ENCODE assay signal across 17 cellular contexts in genomic region chrX:25191403-25191802, GRCh38.
A peak's percentile ranks its signal among the peaks of the same experiment; 100 is the strongest.
DNase-seq lines count a peak whose midpoint lies in the region; ATAC-seq and TF ChIP-seq lines count a peak whose summit lies in the region.
"Had no signal": no experiment of that assay in that cellular context is flagged by ENCODE, and none has a peak within 500 bp of the region (broad histone marks: within the 10 kb centered on the region; RNA-seq: fewer than 3 reads in every experiment).

No MANE protein-coding gene starts in this region.

- peaks cover 0 to 9% (median 0%) of the 10 kb centered on the region in 3 donors for H3K36me3 Mint-ChIP-seq in naive thymus-derived CD8-positive, alpha-beta T cell

- peaks cover 0 to 9% (median 6%) of the 10 kb centered on the region in 5 donors for H3K27me3 Mint-ChIP-seq in naive thymus-derived CD8-positive, alpha-beta T cell
- H3K27me3 Mint-ChIP-seq: dendritic cell treated with granulocyte-macrophage colony-stimulating factor and Interleukin-4, amounts not matched to agents 40 ng/mL and 50 ng/mL, for 4 days; stimulated activated naive CD8-positive, alpha-beta T cell treated with anti-CD3 and anti-CD28 coated beads, Interleukin-15, Interleukin-2, amounts not matched to agents 100 ng/mL and 50 ng/mL, for 24 hours had no signal

- H3K4me3 Mint-ChIP-seq in naive thymus-derived CD8-positive, alpha-beta T cell = no peak overlapping the region
- H3K4me3 Mint-ChIP-seq: dendritic cell treated with granulocyte-macrophage colony-stimulating factor and Interleukin-4, amounts not matched to agents 40 ng/mL and 50 ng/mL, for 4 days; stimulated activated naive CD8-positive, alpha-beta T cell treated with anti-CD3 and anti-CD28 coated beads, Interleukin-15, Interleukin-2, amounts not matched to agents 100 ng/mL and 50 ng/mL, for 24 hours had no signal

- POLR2A ChIA-PET in naive thymus-derived CD8-positive, alpha-beta T cell (lab: Charles Lee) = no interaction called here

- no peak overlapping the region for H3K27ac ChIP-seq in C4-2B
- H3K27ac ChIP-seq: vagina had no signal

- H3K4me1 Mint-ChIP-seq in naive thymus-derived CD8-positive, alpha-beta T cell = no peaks in the 10 kb centered on the region

- no peak overlapping the region for H3K4me3 ChIP-seq in epithelial cell of proximal tubule (ENCODE audit: low read depth, low read length)
- H3K4me3 ChIP-seq: GM12878, vagina had no signal

- DNase-seq in NCI-H69 (lab: John Stamatoyannopoulos, UW) (peak; percentile 21), epithelial cell of proximal tubule (ENCODE audit: low read depth) (no peak), NCI-H1092 treated with DMSO at 0.1 percent for 48 hours (lab: John Stamatoyannopoulos, UW) (no peak), omental fat pad (ENCODE audit: low spot score) (no peak)
- DNase-seq in naive thymus-derived CD8-positive, alpha-beta T cell = no peak
- DNase-seq: activated gamma-delta T cell, aorta, head of caudate nucleus, Kasumi-1 had no signal

- no peak overlapping the region for H3K27ac Mint-ChIP-seq in naive thymus-derived CD8-positive, alpha-beta T cell
- H3K27ac Mint-ChIP-seq: dendritic cell treated with granulocyte-macrophage colony-stimulating factor and Interleukin-4, amounts not matched to agents 40 ng/mL and 50 ng/mL, for 4 days; stimulated activated naive CD8-positive, alpha-beta T cell treated with anti-CD3 and anti-CD28 coated beads, Interleukin-15, Interleukin-2, amounts not matched to agents 100 ng/mL and 50 ng/mL, for 24 hours had no signal

- TF ChIP-seq CTCF in C4-2B (conservative IDR thresholded peaks at IDR 0.05) = peak; percentile 54
- TF ChIP-seq CTCF in GM12873 (IDR thresholded peaks at IDR 0.05; ENCODE audit: insufficient read depth, low read depth, low read length, missing control alignments) = peak; percentile 31
- TF ChIP-seq CTCF in epithelial cell of proximal tubule (conservative IDR thresholded peaks at IDR 0.05; ENCODE audit: low read depth, low read length) = peak; percentile 32
- TF ChIP-seq CTCF in omental fat pad (IDR thresholded peaks at IDR 0.05) = no peak

- ATAC-seq in GM18867 (IDR thresholded peaks at IDR 0.05; ENCODE audit: unreplicated experiment) = no peak
- no peak for ATAC-seq in omental fat pad (ENCODE audit: low FRiP score)
- no peak for ATAC-seq in naive thymus-derived CD8-positive, alpha-beta T cell
- ATAC-seq: esophagus mucosa, GM12878 had no signal

- H3K9me3 Mint-ChIP-seq in naive thymus-derived CD8-positive, alpha-beta T cell = peaks cover 0 to 14% (median 7%) of the 10 kb centered on the region in 9 donors

Comparison
In these comparisons a context has a peak if more than half of its experiments do, and no peak if none do; other contexts are left out.
1. CTCF ChIP-seq: peak in C4-2B (single experiment), GM12873 (single experiment) and epithelial cell of proximal tubule (single experiment); none in omental fat pad (0 of 3).